Comparison of ENCODE assay signal across 8 cellular contexts in genomic region chr12:120290541-120291312, GRCh38. TPM values are rescaled to one million over a fixed set of nuclear protein-coding genes. Genes with fewer than 3 reads are reported as not detected.
DNase-seq lines count a peak whose midpoint lies in the region; ATAC-seq and TF ChIP-seq lines count a peak whose summit lies in the region.

No MANE protein-coding gene starts in this region.

- H3K36me3 ChIP-seq in gastrocnemius medialis: no peaks in the 10 kb centered on the region

- H3K27me3 ChIP-seq in gastrocnemius medialis: no peaks in the 10 kb centered on the region

- peak; percentile 88 for DNase-seq in DMS114 treated with DMSO at 0.1 percent for 48 hours (lab: John Stamatoyannopoulos, UW; ENCODE audit: unreplicated experiment)
- DNase-seq in MV-4-11 (lab: John Stamatoyannopoulos, UW): peak; percentile 51
- peak; percentile 63 for DNase-seq in activated CD8-positive, alpha-beta memory T cell treated with anti-CD3 and anti-CD28 coated beads, Interleukin-2, amount 10 ng/mL, durations not matched to agents 7 days and 5 days
- no peak for DNase-seq in fibroblast of pulmonary artery (ENCODE audit: low read depth)
- DNase-seq in gastrocnemius medialis: peak in 1 of 2 donors; percentile 41
- DNase-seq in cerebellar nuclear complex (lab: John Stamatoyannopoulos, UW): no peak
- DNase-seq in retina: no peak
- DNase-seq in epidermal melanocyte (ENCODE audit: insufficient read length, low spot score): no peak

- no peak for TF ChIP-seq POLR2A in gastrocnemius medialis (IDR thresholded peaks at IDR 0.05)

- peak; percentile 11 for ATAC-seq in activated CD8-positive, alpha-beta memory T cell treated with anti-CD3 and anti-CD28 coated beads, Interleukin-2, amount 10 ng/mL, durations not matched to agents 7 days and 5 days
- ATAC-seq in gastrocnemius medialis: peak in 1 of 2 donors; percentile 5

- peaks cover 0 to 5% of the 10 kb centered on the region in 2 donors for H3K4me1 ChIP-seq in gastrocnemius medialis

- H3K4me3 ChIP-seq in fibroblast of pulmonary artery (replicated peaks; ENCODE audit: low read depth, low read length) (peak overlapping the region; percentile 38), gastrocnemius medialis (peak overlapping the region; percentile 30 to 84 (median 66))

- intact Hi-C loops in gastrocnemius medialis (cut with DNase I; ENCODE audit: low total_unique reads): loop anchor here (1.0 to 10.0 kb wide), 4 partner anchors 60 to 1337 kb away; partner anchors contain the start of genes ORAI1, RAB35 and SPPL3

- H3K36me3 Mint-ChIP-seq in activated CD8-positive, alpha-beta memory T cell treated with anti-CD3 and anti-CD28 coated beads, Interleukin-2, amount 10 ng/mL, durations not matched to agents 7 days and 5 days: no peaks in the 10 kb centered on the region

- CTCF ChIA-PET in activated CD8-positive, alpha-beta memory T cell treated with anti-CD3 and anti-CD28 coated beads, Interleukin-2, amount 10 ng/mL, durations not matched to agents 7 days and 5 days (lab: Charles Lee): interaction anchor here (0.7 to 4.9 kb wide), 7 partner anchors 11 to 420 kb away, joined by 3 to 44 read pairs (median 23); partner anchors contain the start of genes PXN, RPLP0, SIRT4 and UNC119B

- peak overlapping the region; percentile 92 to 97 (median 96) for H3K27ac ChIP-seq in gastrocnemius medialis

- TF ChIP-seq CTCF in fibroblast of pulmonary artery (IDR thresholded peaks at IDR 0.05; ENCODE audit: low read length, missing control alignments) (no peak), gastrocnemius medialis (IDR thresholded peaks at IDR 0.05 in 4 of 5, conservative IDR thresholded peaks at IDR 0.05 in 1 of 5) (no peak)

- no peaks in the 10 kb centered on the region for H3K9me3 ChIP-seq in gastrocnemius medialis

- H3K4me1 Mint-ChIP-seq in activated CD8-positive, alpha-beta memory T cell treated with anti-CD3 and anti-CD28 coated beads, Interleukin-2, amount 10 ng/mL, durations not matched to agents 7 days and 5 days: peaks cover 10% of the 10 kb centered on the region

- in situ Hi-C loops in gastrocnemius medialis (cut with MboI; ENCODE audit: low sequenced_read_pairs in 4 of 4): no loop called here

- H3K27me3 Mint-ChIP-seq in activated CD8-positive, alpha-beta memory T cell treated with anti-CD3 and anti-CD28 coated beads, Interleukin-2, amount 10 ng/mL, durations not matched to agents 7 days and 5 days: peaks cover 12% of the 10 kb centered on the region

- peak overlapping the region; percentile 17 for H3K4me3 Mint-ChIP-seq in activated CD8-positive, alpha-beta memory T cell treated with anti-CD3 and anti-CD28 coated beads, Interleukin-2, amount 10 ng/mL, durations not matched to agents 7 days and 5 days

- no peak overlapping the region for H3K27ac Mint-ChIP-seq in activated CD8-positive, alpha-beta memory T cell treated with anti-CD3 and anti-CD28 coated beads, Interleukin-2, amount 10 ng/mL, durations not matched to agents 7 days and 5 days

- H3K9me3 Mint-ChIP-seq in activated CD8-positive, alpha-beta memory T cell treated with anti-CD3 and anti-CD28 coated beads, Interleukin-2, amount 10 ng/mL, durations not matched to agents 7 days and 5 days (ENCODE audit: low read depth): no peaks in the 10 kb centered on the region

RNA-seq across cellular contexts. Expression of gene RNU4-2, which starts 1.0 kb away (rescaled TPM):
- 1,000 to 10,000 TPM in 1 of 2 experiments, 100 to 1,000 TPM in 1; 953 to 3,569 TPM for total RNA-seq in activated CD8-positive, alpha-beta memory T cell treated with anti-CD3 and anti-CD28 coated beads, Interleukin-2, amount 10 ng/mL, durations not matched to agents 7 days and 5 days
- total RNA-seq in gastrocnemius medialis: under 1 TPM in 2 of 4 donors, not detected in 2; under 0.01 TPM

RNA-seq across cellular contexts. Expression of gene RNU4-1, which starts 2.3 kb away (rescaled TPM):
- total RNA-seq in activated CD8-positive, alpha-beta memory T cell treated with anti-CD3 and anti-CD28 coated beads, Interleukin-2, amount 10 ng/mL, durations not matched to agents 7 days and 5 days: 1,000 to 10,000 TPM in 1 of 2 experiments, 100 to 1,000 TPM in 1; 780 to 2,122 TPM
- under 1 TPM in 1 of 4 donors, not detected in 3; under 0.01 TPM for total RNA-seq in gastrocnemius medialis

RNA-seq across cellular contexts. Expression of gene SIRT4, which starts 11.4 kb away (rescaled TPM):
- total RNA-seq in activated CD8-positive, alpha-beta memory T cell treated with anti-CD3 and anti-CD28 coated beads, Interleukin-2, amount 10 ng/mL, durations not matched to agents 7 days and 5 days: 1 to 10 TPM; 2.4 to 3.0 TPM
- 10 to 100 TPM in 1 of 4 donors, 1 to 10 TPM in 3; 2.5 to 13.2 (median 6.7) TPM for total RNA-seq in gastrocnemius medialis

RNA-seq across cellular contexts. Expression of gene PXN, which starts 25.2 kb away (rescaled TPM):
- 100 to 1,000 TPM in 1 of 2 experiments, 10 to 100 TPM in 1; 69.3 to 146 TPM for total RNA-seq in activated CD8-positive, alpha-beta memory T cell treated with anti-CD3 and anti-CD28 coated beads, Interleukin-2, amount 10 ng/mL, durations not matched to agents 7 days and 5 days
- 100 to 1,000 TPM in 1 of 4 donors, 10 to 100 TPM in 3; 48.8 to 102 (median 77.9) TPM for total RNA-seq in gastrocnemius medialis

RNA-seq across cellular contexts. Expression of gene PLA2G1B, which starts 36.9 kb away (rescaled TPM):
- total RNA-seq in activated CD8-positive, alpha-beta memory T cell treated with anti-CD3 and anti-CD28 coated beads, Interleukin-2, amount 10 ng/mL, durations not matched to agents 7 days and 5 days: not detected
- total RNA-seq in gastrocnemius medialis: not detected

Comparison
In these comparisons a context has a peak if more than half of its experiments do, and no peak if none do; other contexts are left out.
1. DNase-seq: peak in DMS114 treated with DMSO at 0.1 percent for 48 hours (single experiment), MV-4-11 (single experiment) and activated CD8-positive, alpha-beta memory T cell treated with anti-CD3 and anti-CD28 coated beads, Interleukin-2, amount 10 ng/mL, durations not matched to agents 7 days and 5 days (single experiment); none in fibroblast of pulmonary artery (single experiment), cerebellar nuclear complex (0 of 2), retina (single experiment) and epidermal melanocyte (single experiment).
2. RNA of gene RNU4-2, which starts 1.0 kb away (total RNA-seq): 953 to 3,569 TPM in activated CD8-positive, alpha-beta memory T cell treated with anti-CD3 and anti-CD28 coated beads, Interleukin-2, amount 10 ng/mL, durations not matched to agents 7 days and 5 days; under 0.01 TPM in gastrocnemius medialis; every median in the first group is over 100 times any median in the second.
3. RNA of gene RNU4-1, which starts 2.3 kb away (total RNA-seq): 780 to 2,122 TPM in activated CD8-positive, alpha-beta memory T cell treated with anti-CD3 and anti-CD28 coated beads, Interleukin-2, amount 10 ng/mL, durations not matched to agents 7 days and 5 days; under 0.01 TPM in gastrocnemius medialis; every median in the first group is over 100 times any median in the second.